ENCODE assay signal across 8 cellular contexts in genomic region chr18:47050468-47050867, GRCh38. TPM values are rescaled to one million over a fixed set of nuclear protein-coding genes. Genes with fewer than 3 reads are reported as not detected.
A peak's percentile ranks its signal among the peaks of the same experiment; 100 is the strongest.
DNase-seq lines count a peak whose midpoint lies in the region; ATAC-seq and TF ChIP-seq lines count a peak whose summit lies in the region.

No MANE protein-coding gene starts in this region.

- H3K9me3 ChIP-seq in HEK293 (ENCODE audit: control insufficient read depth, insufficient read depth, low read depth, low read length) (no peaks in the 10 kb centered on the region), prostate gland (no peaks in the 10 kb centered on the region)

- H3K36me3 ChIP-seq in HEK293 (ENCODE audit: control insufficient read depth in 2 of 2, insufficient read depth in 1 of 2, low read length in 2 of 2) (no peaks in the 10 kb centered on the region), prostate gland (no peaks in the 10 kb centered on the region)

- CTCF ChIA-PET in HEK293 (lab: Yijun Ruan, JAX): interaction anchor here (0.6 to 2.4 kb wide), 12 partner anchors 11 to 704 kb away, joined by 3 to 19 read pairs (median 4); no protein-coding TSS in a partner anchor

- TF ChIP-seq CTCF in HEK293 (tag by site-specific recombination; IDR thresholded peaks at IDR 0.05) (0 out of 2 replicates have a peak, but pooled peaks have one; percentile 18), prostate gland (IDR thresholded peaks at IDR 0.05) (peak in 3 of 4 experiments; percentile 28 to 50 (median 41))

- POLR2A ChIA-PET in HEK293 (lab: Yijun Ruan, JAX): no interaction called here

- no peak for ATAC-seq in GM19467 (IDR thresholded peaks at IDR 0.05; ENCODE audit: unreplicated experiment)

- no peaks in the 10 kb centered on the region for H3K27me3 ChIP-seq in prostate gland (replicated peaks; ENCODE audit: insufficient read depth)

- H3K27ac ChIP-seq in HEK293 (ENCODE audit: extremely low read depth, low read depth, low read length): no peak overlapping the region
- H3K27ac ChIP-seq in prostate gland: no peak overlapping the region

- no peak for TF ChIP-seq POLR2A in prostate gland (IDR thresholded peaks at IDR 0.05)

- H3K4me1 ChIP-seq in HEK293 (ENCODE audit: control insufficient read depth, insufficient read depth, low read length) (no peaks in the 10 kb centered on the region), prostate gland (replicated peaks) (no peaks in the 10 kb centered on the region)

- no peak overlapping the region for H3K4me3 ChIP-seq in HEK293 (ENCODE audit: low read depth, low read length)
- no peak overlapping the region for H3K4me3 ChIP-seq in prostate gland

- peak; percentile 6 for DNase-seq in NCI-H1436 (lab: John Stamatoyannopoulos, UW)
- DNase-seq in NCI-H1436 treated with DMSO at 0.1 percent for 48 hours (lab: John Stamatoyannopoulos, UW): no peak
- peak; percentile 1 for DNase-seq in SHP77 treated with DMSO at 0.1 percent for 48 hours (lab: John Stamatoyannopoulos, UW)
- peak; percentile 52 for DNase-seq in fibroblast of gingiva (ENCODE audit: low read depth)
- no peak for DNase-seq in prostate gland (ENCODE audit: low spot score)
- no peak for DNase-seq in NCI-H1048 (lab: John Stamatoyannopoulos, UW)

- intact Hi-C loops in prostate gland (cut with DNase I): loop anchor here (5.0 kb wide), 1 partner anchor 697 kb away; no protein-coding TSS in a partner anchor

- WGBS in prostate gland: 34% methylated on average over 7 of the region's 7 CpGs

TF ChIP-seq in HEK293, 187 proteins besides CTCF, POLR2A, EP300 and RAD21:
- no peak for TF ChIP-seq ZNF792 (tag by site-specific recombination; IDR thresholded peaks at IDR 0.05)
- TF ChIP-seq ZNF654 (tag by site-specific recombination; IDR thresholded peaks at IDR 0.05; ENCODE audit: low read depth): peak; percentile 56
- TF ChIP-seq ZNF660 (tag by site-specific recombination; IDR thresholded peaks at IDR 0.05): 0 out of 2 replicates have a peak, but pooled peaks have one; percentile 21
- no peak for TF ChIP-seq ZNF148 (tag by site-specific recombination; IDR thresholded peaks at IDR 0.05; ENCODE audit: borderline replicate concordance)
- TF ChIP-seq PRDM1 (tag by site-specific recombination; IDR thresholded peaks at IDR 0.05): peak; percentile 78
- TF ChIP-seq ZNF48 (tag by site-specific recombination; IDR thresholded peaks at IDR 0.05): no peak
TF ChIP-seq in HEK293: peak in this region for 3.

RNA-seq across cellular contexts. Expression of gene ELOA2, which starts 15.0 kb away (rescaled TPM):
- under 1 TPM in 1 of 2 donors, not detected in 1; 0.28 TPM for total RNA-seq in prostate gland

Comparison
In these comparisons a context has a peak if more than half of its experiments do, and no peak if none do; other contexts are left out.
1. DNase-seq: peak in NCI-H1436 (single experiment), SHP77 treated with DMSO at 0.1 percent for 48 hours (single experiment) and fibroblast of gingiva (single experiment); none in NCI-H1436 treated with DMSO at 0.1 percent for 48 hours (single experiment), prostate gland (single experiment) and NCI-H1048 (single experiment).